ENCODE assay signal across 9 cellular contexts in the genomic region with DNA sequence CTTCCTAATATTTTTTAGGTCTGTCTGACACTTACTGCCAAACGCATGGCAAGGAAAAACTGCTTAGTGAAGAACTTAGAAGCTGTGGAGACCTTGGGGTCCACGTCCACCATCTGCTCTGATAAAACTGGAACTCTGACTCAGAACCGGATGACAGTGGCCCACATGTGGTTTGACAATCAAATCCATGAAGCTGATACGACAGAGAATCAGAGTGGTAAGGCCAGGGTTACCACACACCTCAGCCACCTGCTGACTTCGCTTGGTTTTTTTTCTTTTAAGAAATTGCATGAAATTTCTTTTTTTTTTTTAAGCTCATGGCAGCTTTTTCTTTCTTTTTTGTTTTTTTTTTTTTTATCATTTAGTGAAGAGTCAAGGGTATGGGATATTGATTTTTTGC. TPM values are rescaled to one million over a fixed set of nuclear protein-coding genes. Genes with fewer than 3 reads are reported as not detected.
DNase-seq lines count a peak whose midpoint lies in the region; ATAC-seq and TF ChIP-seq lines count a peak whose summit lies in the region.
"Had no signal": no experiment of that assay in that cellular context is flagged by ENCODE, and none has a peak within 500 bp of the region (broad histone marks: within the 10 kb centered on the region; RNA-seq: fewer than 3 reads in every experiment).

No MANE protein-coding gene starts in this region.

- DNase-seq in CD8-positive, alpha-beta T cell, result peak in 4 of 7 experiments; percentile 14 to 61 (median 36)
- DNase-seq in GM20000 (ENCODE audit: low spot score) (peak; percentile 43), hepatic stellate cell (ENCODE audit: low spot score) (no peak), NCI-H187 treated with DMSO at 0.1 percent for 48 hours (lab: John Stamatoyannopoulos, UW) (no peak)
- DNase-seq in activated naive CD8-positive, alpha-beta T cell treated with anti-CD3 and anti-CD28 coated beads for 36 hours, result peak; percentile 46

- no peaks in the 10 kb centered on the region for H3K9me3 Mint-ChIP-seq in CD8-positive, alpha-beta T cell
- H3K9me3 Mint-ChIP-seq in IgD-negative memory B cell, result no peaks in the 10 kb centered on the region
- H3K9me3 Mint-ChIP-seq in activated naive CD8-positive, alpha-beta T cell treated with anti-CD3 and anti-CD28 coated beads for 36 hours, result no peaks in the 10 kb centered on the region
- H3K9me3 Mint-ChIP-seq: dendritic cell treated with granulocyte-macrophage colony-stimulating factor and Interleukin-4, amounts not matched to agents 40 ng/mL and 50 ng/mL, for 4 days had no signal

- H3K9me3 ChIP-seq in CD8-positive, alpha-beta T cell (ENCODE audit: low read length), result no peaks in the 10 kb centered on the region

- intact Hi-C loops in CD8-positive, alpha-beta T cell (cut with DNase I, micrococcal nuclease), result loop anchor here in 1 of 2 experiments (1.0 to 2.0 kb wide), 2 partner anchors 12 to 17 kb away; a partner anchor contains a TSS

- no peak overlapping the region for H3K27ac ChIP-seq in CD8-positive, alpha-beta T cell (ENCODE audit: low read depth, low read length)

- H3K4me1 ChIP-seq in CD8-positive, alpha-beta T cell (ENCODE audit: insufficient read depth, low read length), result peaks cover 13% of the 10 kb centered on the region

- H3K4me3 ChIP-seq in CD8-positive, alpha-beta T cell (ENCODE audit: low read depth, low read length), result no peak overlapping the region

- no peak for TF ChIP-seq CTCF in CD8-positive, alpha-beta T cell (IDR thresholded peaks at IDR 0.05)
- no peak for TF ChIP-seq CTCF in GM20000 (IDR thresholded peaks at IDR 0.05; ENCODE audit: extremely low read depth, missing control alignments)

- no peaks in the 10 kb centered on the region for H3K27me3 Mint-ChIP-seq in CD8-positive, alpha-beta T cell (ENCODE audit: low read depth)
- H3K27me3 Mint-ChIP-seq in IgD-negative memory B cell, result no peaks in the 10 kb centered on the region
- H3K27me3 Mint-ChIP-seq in activated naive CD8-positive, alpha-beta T cell treated with anti-CD3 and anti-CD28 coated beads for 36 hours, result no peaks in the 10 kb centered on the region
- H3K27me3 Mint-ChIP-seq: dendritic cell treated with granulocyte-macrophage colony-stimulating factor and Interleukin-4, amounts not matched to agents 40 ng/mL and 50 ng/mL, for 4 days had no signal

- peaks cover 90% of the 10 kb centered on the region for H3K36me3 ChIP-seq in CD8-positive, alpha-beta T cell (ENCODE audit: insufficient read depth, low read length)

- H3K4me1 Mint-ChIP-seq in CD8-positive, alpha-beta T cell (ENCODE audit: low read depth), result peaks cover 61% of the 10 kb centered on the region
- H3K4me1 Mint-ChIP-seq in IgD-negative memory B cell, result peaks cover 3 to 13% (median 8%) of the 10 kb centered on the region in 3 donors
- peaks cover 38% of the 10 kb centered on the region for H3K4me1 Mint-ChIP-seq in activated naive CD8-positive, alpha-beta T cell treated with anti-CD3 and anti-CD28 coated beads for 36 hours

- H3K27me3 ChIP-seq in CD8-positive, alpha-beta T cell (ENCODE audit: insufficient read depth, low read length), result no peaks in the 10 kb centered on the region

- peak overlapping the region; percentile 72 for H3K27ac Mint-ChIP-seq in CD8-positive, alpha-beta T cell
- H3K27ac Mint-ChIP-seq in IgD-negative memory B cell, result peak overlapping the region in 2 of 3 donors; percentile 76 to 95
- H3K27ac Mint-ChIP-seq in activated naive CD8-positive, alpha-beta T cell treated with anti-CD3 and anti-CD28 coated beads for 36 hours, result no peak overlapping the region
- H3K27ac Mint-ChIP-seq: dendritic cell treated with granulocyte-macrophage colony-stimulating factor and Interleukin-4, amounts not matched to agents 40 ng/mL and 50 ng/mL, for 4 days had no signal

- H3K4me3 Mint-ChIP-seq in CD8-positive, alpha-beta T cell, result no peak overlapping the region
- H3K4me3 Mint-ChIP-seq in IgD-negative memory B cell, result peak overlapping the region in 1 of 4 donors; percentile 23
- H3K4me3 Mint-ChIP-seq in activated naive CD8-positive, alpha-beta T cell treated with anti-CD3 and anti-CD28 coated beads for 36 hours, result no peak overlapping the region
- H3K4me3 Mint-ChIP-seq: dendritic cell treated with granulocyte-macrophage colony-stimulating factor and Interleukin-4, amounts not matched to agents 40 ng/mL and 50 ng/mL, for 4 days had no signal

- POLR2A ChIA-PET in CD8-positive, alpha-beta T cell (lab: Charles Lee), result interaction anchor here (0.6 to 2.4 kb wide), 4 partner anchors 14 to 29 kb away, joined by 3 to 11 read pairs (median 3); no protein-coding TSS in a partner anchor

- peak; percentile 87 for ATAC-seq in CD8-positive, alpha-beta T cell
- ATAC-seq in HG03378 (IDR thresholded peaks at IDR 0.05; ENCODE audit: unreplicated experiment), result no peak
- ATAC-seq in HG03439 (IDR thresholded peaks at IDR 0.05; ENCODE audit: unreplicated experiment), result no peak

- peaks cover 93% of the 10 kb centered on the region for H3K36me3 Mint-ChIP-seq in CD8-positive, alpha-beta T cell
- peaks cover 7% of the 10 kb centered on the region for H3K36me3 Mint-ChIP-seq in IgD-negative memory B cell
- peaks cover 35% of the 10 kb centered on the region for H3K36me3 Mint-ChIP-seq in activated naive CD8-positive, alpha-beta T cell treated with anti-CD3 and anti-CD28 coated beads for 36 hours

- CTCF ChIA-PET in CD8-positive, alpha-beta T cell (lab: Charles Lee), result interaction anchor here (1.1 to 1.2 kb wide), 4 partner anchors 14 to 251 kb away, joined by 3 to 9 read pairs (median 4); no protein-coding TSS in a partner anchor

RNA-seq across cellular contexts. Expression of a gene that starts 17.2 kb away (rescaled TPM):
- 100 to 1,000 TPM; 204 to 211 TPM for total RNA-seq in CD8-positive, alpha-beta T cell
- 29.9 TPM for polyA plus RNA-seq in IgD-negative memory B cell
- 100 to 1,000 TPM; 234 to 243 TPM for total RNA-seq in activated naive CD8-positive, alpha-beta T cell treated with anti-CD3 and anti-CD28 coated beads for 36 hours

Comparison
In these comparisons a context has a peak if more than half of its experiments do, and no peak if none do; other contexts are left out.
1. DNase-seq: peak in CD8-positive, alpha-beta T cell (4 of 7), GM20000 (single experiment) and activated naive CD8-positive, alpha-beta T cell treated with anti-CD3 and anti-CD28 coated beads for 36 hours (single experiment); none in hepatic stellate cell (single experiment) and NCI-H187 treated with DMSO at 0.1 percent for 48 hours (single experiment).